ENCODE assay signal across 1 cellular context in the genomic region with DNA sequence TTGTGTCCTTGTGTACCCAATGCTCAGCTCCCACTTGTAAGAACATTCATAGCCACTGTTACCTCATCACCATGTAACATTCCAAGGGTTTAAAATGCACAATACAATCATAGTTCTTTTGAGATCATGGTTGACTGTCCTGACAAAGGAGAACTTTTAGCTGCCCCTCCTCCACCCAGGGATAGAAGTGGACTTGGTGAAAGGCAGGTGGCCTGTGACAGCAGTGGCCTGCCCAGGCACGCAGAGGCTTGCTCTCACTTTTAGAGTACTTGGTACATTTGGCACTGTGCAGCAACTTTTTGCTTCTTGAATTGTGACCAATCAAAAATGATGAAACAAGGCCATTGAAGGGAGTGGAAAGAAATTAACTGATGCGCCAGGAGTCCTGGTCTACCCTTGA.
TF ChIP-seq lines count a peak whose summit lies in the region.

No MANE protein-coding gene starts in this region.

TF ChIP-seq in H1, 55 proteins besides CTCF, POLR2A, EP300 and RAD21 (continued from another document):
- TF ChIP-seq, protein P1, sequence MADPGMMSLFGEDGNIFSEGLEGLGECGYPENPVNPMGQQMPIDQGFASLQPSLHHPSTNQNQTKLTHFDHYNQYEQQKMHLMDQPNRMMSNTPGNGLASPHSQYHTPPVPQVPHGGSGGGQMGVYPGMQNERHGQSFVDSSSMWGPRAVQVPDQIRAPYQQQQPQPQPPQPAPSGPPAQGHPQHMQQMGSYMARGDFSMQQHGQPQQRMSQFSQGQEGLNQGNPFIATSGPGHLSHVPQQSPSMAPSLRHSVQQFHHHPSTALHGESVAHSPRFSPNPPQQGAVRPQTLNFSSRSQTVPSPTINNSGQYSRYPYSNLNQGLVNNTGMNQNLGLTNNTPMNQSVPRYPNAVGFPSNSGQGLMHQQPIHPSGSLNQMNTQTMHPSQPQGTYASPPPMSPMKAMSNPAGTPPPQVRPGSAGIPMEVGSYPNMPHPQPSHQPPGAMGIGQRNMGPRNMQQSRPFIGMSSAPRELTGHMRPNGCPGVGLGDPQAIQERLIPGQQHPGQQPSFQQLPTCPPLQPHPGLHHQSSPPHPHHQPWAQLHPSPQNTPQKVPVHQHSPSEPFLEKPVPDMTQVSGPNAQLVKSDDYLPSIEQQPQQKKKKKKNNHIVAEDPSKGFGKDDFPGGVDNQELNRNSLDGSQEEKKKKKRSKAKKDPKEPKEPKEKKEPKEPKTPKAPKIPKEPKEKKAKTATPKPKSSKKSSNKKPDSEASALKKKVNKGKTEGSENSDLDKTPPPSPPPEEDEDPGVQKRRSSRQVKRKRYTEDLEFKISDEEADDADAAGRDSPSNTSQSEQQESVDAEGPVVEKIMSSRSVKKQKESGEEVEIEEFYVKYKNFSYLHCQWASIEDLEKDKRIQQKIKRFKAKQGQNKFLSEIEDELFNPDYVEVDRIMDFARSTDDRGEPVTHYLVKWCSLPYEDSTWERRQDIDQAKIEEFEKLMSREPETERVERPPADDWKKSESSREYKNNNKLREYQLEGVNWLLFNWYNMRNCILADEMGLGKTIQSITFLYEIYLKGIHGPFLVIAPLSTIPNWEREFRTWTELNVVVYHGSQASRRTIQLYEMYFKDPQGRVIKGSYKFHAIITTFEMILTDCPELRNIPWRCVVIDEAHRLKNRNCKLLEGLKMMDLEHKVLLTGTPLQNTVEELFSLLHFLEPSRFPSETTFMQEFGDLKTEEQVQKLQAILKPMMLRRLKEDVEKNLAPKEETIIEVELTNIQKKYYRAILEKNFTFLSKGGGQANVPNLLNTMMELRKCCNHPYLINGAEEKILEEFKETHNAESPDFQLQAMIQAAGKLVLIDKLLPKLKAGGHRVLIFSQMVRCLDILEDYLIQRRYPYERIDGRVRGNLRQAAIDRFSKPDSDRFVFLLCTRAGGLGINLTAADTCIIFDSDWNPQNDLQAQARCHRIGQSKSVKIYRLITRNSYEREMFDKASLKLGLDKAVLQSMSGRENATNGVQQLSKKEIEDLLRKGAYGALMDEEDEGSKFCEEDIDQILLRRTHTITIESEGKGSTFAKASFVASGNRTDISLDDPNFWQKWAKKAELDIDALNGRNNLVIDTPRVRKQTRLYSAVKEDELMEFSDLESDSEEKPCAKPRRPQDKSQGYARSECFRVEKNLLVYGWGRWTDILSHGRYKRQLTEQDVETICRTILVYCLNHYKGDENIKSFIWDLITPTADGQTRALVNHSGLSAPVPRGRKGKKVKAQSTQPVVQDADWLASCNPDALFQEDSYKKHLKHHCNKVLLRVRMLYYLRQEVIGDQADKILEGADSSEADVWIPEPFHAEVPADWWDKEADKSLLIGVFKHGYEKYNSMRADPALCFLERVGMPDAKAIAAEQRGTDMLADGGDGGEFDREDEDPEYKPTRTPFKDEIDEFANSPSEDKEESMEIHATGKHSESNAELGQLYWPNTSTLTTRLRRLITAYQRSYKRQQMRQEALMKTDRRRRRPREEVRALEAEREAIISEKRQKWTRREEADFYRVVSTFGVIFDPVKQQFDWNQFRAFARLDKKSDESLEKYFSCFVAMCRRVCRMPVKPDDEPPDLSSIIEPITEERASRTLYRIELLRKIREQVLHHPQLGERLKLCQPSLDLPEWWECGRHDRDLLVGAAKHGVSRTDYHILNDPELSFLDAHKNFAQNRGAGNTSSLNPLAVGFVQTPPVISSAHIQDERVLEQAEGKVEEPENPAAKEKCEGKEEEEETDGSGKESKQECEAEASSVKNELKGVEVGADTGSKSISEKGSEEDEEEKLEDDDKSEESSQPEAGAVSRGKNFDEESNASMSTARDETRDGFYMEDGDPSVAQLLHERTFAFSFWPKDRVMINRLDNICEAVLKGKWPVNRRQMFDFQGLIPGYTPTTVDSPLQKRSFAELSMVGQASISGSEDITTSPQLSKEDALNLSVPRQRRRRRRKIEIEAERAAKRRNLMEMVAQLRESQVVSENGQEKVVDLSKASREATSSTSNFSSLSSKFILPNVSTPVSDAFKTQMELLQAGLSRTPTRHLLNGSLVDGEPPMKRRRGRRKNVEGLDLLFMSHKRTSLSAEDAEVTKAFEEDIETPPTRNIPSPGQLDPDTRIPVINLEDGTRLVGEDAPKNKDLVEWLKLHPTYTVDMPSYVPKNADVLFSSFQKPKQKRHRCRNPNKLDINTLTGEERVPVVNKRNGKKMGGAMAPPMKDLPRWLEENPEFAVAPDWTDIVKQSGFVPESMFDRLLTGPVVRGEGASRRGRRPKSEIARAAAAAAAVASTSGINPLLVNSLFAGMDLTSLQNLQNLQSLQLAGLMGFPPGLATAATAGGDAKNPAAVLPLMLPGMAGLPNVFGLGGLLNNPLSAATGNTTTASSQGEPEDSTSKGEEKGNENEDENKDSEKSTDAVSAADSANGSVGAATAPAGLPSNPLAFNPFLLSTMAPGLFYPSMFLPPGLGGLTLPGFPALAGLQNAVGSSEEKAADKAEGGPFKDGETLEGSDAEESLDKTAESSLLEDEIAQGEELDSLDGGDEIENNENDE (IDR thresholded peaks at IDR 0.05; ENCODE audit: insufficient replicate concordance, low read length), result no peak
- TF ChIP-seq CBX8 (IDR thresholded peaks at IDR 0.05; ENCODE audit: borderline replicate concordance, low read depth, low read length) (no peak), NRF1 (IDR thresholded peaks at IDR 0.05; ENCODE audit: low read depth, low read length) (no peak), ZNF274 (IDR thresholded peaks at IDR 0.05; ENCODE audit: borderline replicate concordance, extremely low read depth, low read length) (no peak), SP1 (IDR thresholded peaks at IDR 0.05; ENCODE audit: low read depth, low read length) (no peak), ATF3 (IDR thresholded peaks at IDR 0.05; ENCODE audit: insufficient read depth, low read depth, low read length) (no peak), KDM4A (IDR thresholded peaks at IDR 0.05; ENCODE audit: low read depth, low read length, severe bottlenecking) (no peak), E2F6 (IDR thresholded peaks at IDR 0.05) (no peak), JUND (IDR thresholded peaks at IDR 0.05; ENCODE audit: low read length) (no peak), MAFK (IDR thresholded peaks at IDR 0.05; ENCODE audit: low read depth, low read length) (no peak), TAF7 (optimal IDR thresholded peaks at IDR 0.05; ENCODE audit: borderline replicate concordance, low read depth, low read length) (no peak), CBX5 (IDR thresholded peaks at IDR 0.05; ENCODE audit: low read depth, low read length) (no peak)
- TF ChIP-seq, protein P2, sequence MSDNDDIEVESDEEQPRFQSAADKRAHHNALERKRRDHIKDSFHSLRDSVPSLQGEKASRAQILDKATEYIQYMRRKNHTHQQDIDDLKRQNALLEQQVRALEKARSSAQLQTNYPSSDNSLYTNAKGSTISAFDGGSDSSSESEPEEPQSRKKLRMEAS (IDR thresholded peaks at IDR 0.05), result no peak
TF ChIP-seq in H1: peak in this region for 0.
